24 cellular contexts compared by ENCODE assay signal in the genomic region with DNA sequence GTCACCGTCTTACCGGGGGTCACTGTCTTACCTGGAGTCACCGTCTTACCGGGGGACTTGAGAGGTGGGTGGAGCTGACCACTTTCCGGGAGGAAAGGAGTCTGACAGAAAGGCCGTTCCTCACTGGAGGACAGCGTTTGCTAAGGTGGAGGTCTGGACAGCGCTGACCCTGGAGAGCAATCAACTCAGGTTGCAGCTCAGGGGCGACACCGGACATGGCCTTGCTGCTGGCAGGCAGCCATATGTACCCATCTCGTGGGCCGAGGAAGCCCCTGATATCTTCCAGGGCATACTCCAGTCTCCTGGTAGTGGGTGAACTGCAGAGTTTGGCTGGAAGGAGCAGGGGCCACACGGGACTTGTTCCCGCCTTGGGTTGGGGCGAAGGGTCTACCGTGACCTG.
A peak's percentile ranks its signal among the peaks of the same experiment; 100 is the strongest.
DNase-seq lines count a peak whose midpoint lies in the region; ATAC-seq, FAIRE-seq and TF ChIP-seq lines count a peak whose summit lies in the region.
"Had no signal": no experiment of that assay in that cellular context is flagged by ENCODE, and none has a peak within 500 bp of the region (broad histone marks: within the 10 kb centered on the region; RNA-seq: fewer than 3 reads in every experiment).

No MANE protein-coding gene starts in this region.

- H3K9me3 ChIP-seq in H1 (ENCODE audit: insufficient read depth in 2 of 2, low read depth in 1 of 2, low read length in 1 of 2) = no peaks in the 10 kb centered on the region
- peaks cover 14% of the 10 kb centered on the region for H3K9me3 ChIP-seq in trophoblast cell (ENCODE audit: insufficient read depth, low read depth, low read length)
- no peaks in the 10 kb centered on the region for H3K9me3 ChIP-seq in spleen
- H3K9me3 ChIP-seq: BE2C, BLaER1 had no signal

- H2AFZ ChIP-seq in H1 (ENCODE audit: low read length) (no peak overlapping the region), trophoblast cell (ENCODE audit: insufficient read depth, low read length, poor library complexity) (no peak overlapping the region)

- TF ChIP-seq RAD21 in H1 (IDR thresholded peaks at IDR 0.05 in 1 of 2, conservative IDR thresholded peaks at IDR 0.05 in 1 of 2; ENCODE audit: low read depth in 2 of 2, low read length in 2 of 2) = no peak

- H3K4me3 ChIP-seq in H1 (ENCODE audit: extremely low read depth in 1 of 4, insufficient read depth in 2 of 4, low read depth in 3 of 4, low read length in 4 of 4) (no peak overlapping the region), trophoblast cell (ENCODE audit: low read depth, low read length) (peak overlapping the region; percentile 14), spleen (no peak overlapping the region)
- H3K4me3 ChIP-seq: BLaER1, GM12878 had no signal

- H3K14ac ChIP-seq in H1 (ENCODE audit: insufficient read length) (no peak overlapping the region), trophoblast cell (ENCODE audit: low read length) (no peak overlapping the region)

- no peak overlapping the region for H3K23ac ChIP-seq in H1 (ENCODE audit: insufficient read length)
- no peak overlapping the region for H3K23ac ChIP-seq in trophoblast cell (ENCODE audit: low read length)

- TF ChIP-seq POLR2A in H1 (IDR thresholded peaks at IDR 0.05; ENCODE audit: control extremely low read depth in 1 of 2, low read depth in 2 of 2, low read length in 2 of 2) = no peak
- TF ChIP-seq POLR2A in spleen (IDR thresholded peaks at IDR 0.05) = no peak

- FAIRE-seq in H1 (lab: Jason Lieb, UNC) = no peak
- FAIRE-seq: A204.1, GM12878, GM12892, GM18507 had no signal

- H4K5ac ChIP-seq in H1 (ENCODE audit: insufficient read length, low read depth, low read length) = no peak overlapping the region

- H3K23me2 ChIP-seq in H1 (ENCODE audit: low read depth, low read length) = no peaks in the 10 kb centered on the region; the same call in 1 of the 2 replicates

- no peak overlapping the region for H4K12ac ChIP-seq in trophoblast cell (ENCODE audit: low read depth, low read length)

- H2BK12ac ChIP-seq in H1 (ENCODE audit: low read depth, low read length) (no peak overlapping the region), trophoblast cell (ENCODE audit: low read length) (no peak overlapping the region)

- no peak overlapping the region for H2BK20ac ChIP-seq in H1 (ENCODE audit: low read length)

- POLR2A ChIA-PET in H1 (lab: Charles Lee; ENCODE audit: partially characterized antibody) = no interaction called here

- H3K27me3 ChIP-seq in H1 (replicated peaks in 1 of 4; ENCODE audit: control insufficient read depth in 3 of 4, extremely low read depth in 1 of 4, insufficient read depth in 3 of 4, low read length in 3 of 4) (no peaks in the 10 kb centered on the region), trophoblast cell (ENCODE audit: insufficient read depth, low read length) (no peaks in the 10 kb centered on the region), spleen (replicated peaks in 1 of 7) (peaks cover 0 to under 1% (median 0%) of the 10 kb centered on the region in 7 donors)
- H3K27me3 ChIP-seq: BE2C, BLaER1 had no signal

- H2BK5ac ChIP-seq in H1 (ENCODE audit: low read depth, low read length) (no peak overlapping the region), trophoblast cell (ENCODE audit: low read depth, low read length, poor library complexity) (no peak overlapping the region)

- no peak overlapping the region for H2BK120ac ChIP-seq in H1 (replicated peaks; ENCODE audit: low read depth, low read length)
- no peak overlapping the region for H2BK120ac ChIP-seq in trophoblast cell (ENCODE audit: insufficient read depth, low read length, poor library complexity)

- H3K36me3 ChIP-seq in H1 (ENCODE audit: control insufficient read depth in 2 of 4, insufficient read depth in 4 of 4, low read length in 3 of 4) = no peaks in the 10 kb centered on the region
- no peaks in the 10 kb centered on the region for H3K36me3 ChIP-seq in trophoblast cell (ENCODE audit: control insufficient read depth in 1 of 2, insufficient read depth in 2 of 2, low read length in 2 of 2)
- H3K36me3 ChIP-seq in spleen = no peaks in the 10 kb centered on the region
- H3K36me3 ChIP-seq: BE2C, BLaER1 had no signal

- H3K79me1 ChIP-seq in H1 (ENCODE audit: low read depth, low read length) (no peaks in the 10 kb centered on the region), trophoblast cell (ENCODE audit: low read length) (no peaks in the 10 kb centered on the region)

- H3K18ac ChIP-seq in H1 (ENCODE audit: extremely low read depth, low read length) (no peak overlapping the region), trophoblast cell (ENCODE audit: low read length) (no peak overlapping the region)

- CTCF ChIA-PET in H1 (lab: Charles Lee; ENCODE audit: partially characterized antibody) = interaction anchor here (1.2 kb wide), 1 partner anchor 17 kb away, joined by 4 read pairs; no protein-coding TSS in a partner anchor

- no peak for TF ChIP-seq EP300 in H1 (IDR thresholded peaks at IDR 0.05; ENCODE audit: borderline replicate concordance in 1 of 2, low read depth in 2 of 2, low read length in 2 of 2)

- H4K91ac ChIP-seq in H1 (replicated peaks; ENCODE audit: insufficient read length, low read length) = no peak overlapping the region
- no peak overlapping the region for H4K91ac ChIP-seq in trophoblast cell (ENCODE audit: low read depth, low read length)

- H4K8ac ChIP-seq in H1 (ENCODE audit: extremely low read depth, insufficient read depth, low read length) (no peak overlapping the region), trophoblast cell (ENCODE audit: low read depth, low read length) (no peak overlapping the region)

- H2AK5ac ChIP-seq in H1 (ENCODE audit: low read depth, low read length) (0 out of 2 replicates have a peak overlapping the region, but pooled peaks have one; percentile 65), trophoblast cell (ENCODE audit: low read length) (no peak overlapping the region)

- no peaks in the 10 kb centered on the region for H3K79me2 ChIP-seq in H1 (ENCODE audit: control insufficient read depth in 1 of 2, insufficient read depth in 2 of 2, low read length in 2 of 2)
- H3K79me2 ChIP-seq in trophoblast cell (ENCODE audit: control insufficient read depth, insufficient read depth, low read length, poor library complexity) = no peaks in the 10 kb centered on the region

- ATAC-seq in HG02885 (IDR thresholded peaks at IDR 0.05; ENCODE audit: poor library complexity, unreplicated experiment) = no peak
- ATAC-seq: GM12878 had no signal

- no peak for DNase-seq in H1 (ENCODE audit: low read depth in 1 of 2, low spot score in 2 of 2)
- peak; percentile 75 for DNase-seq in mesenteric fat pad (ENCODE audit: low spot score)
- no peak for DNase-seq in trophoblast cell
- peak; percentile 47 for DNase-seq in spleen
- DNase-seq in NCI-H226 = no peak
- DNase-seq in foreskin melanocyte = no peak
- no peak for DNase-seq in activated CD4-positive, alpha-beta T cell treated with anti-CD3 and anti-CD28 coated beads for 4 hours
- DNase-seq: 8988T; ACHN; BE2C; C1 segment of cervical spinal cord; CD4-positive, alpha-beta memory T cell; CD4-positive, CD25-positive, alpha-beta regulatory T cell; CD8-positive, alpha-beta memory T cell; COR-L47; DND-41; EL; GDM1 had no signal

- intact Hi-C loops in spleen (cut with DNase I; ENCODE audit: low total_unique reads) = no loop called here

- no peak overlapping the region for H3K56ac ChIP-seq in H1 (replicated peaks; ENCODE audit: insufficient read length, low read depth, low read length)

- H3K4me2 ChIP-seq in H1 (ENCODE audit: insufficient read depth in 1 of 2, low read depth in 2 of 2, low read length in 2 of 2) = no peak overlapping the region
- no peak overlapping the region for H3K4me2 ChIP-seq in trophoblast cell (ENCODE audit: low read length)
- H3K4me2 ChIP-seq: BLaER1 had no signal

- peaks cover 0 to 3% (median 0%) of the 10 kb centered on the region in 4 experiments; a peak in 1 of 7 replicates for H3K4me1 ChIP-seq in H1 (replicated peaks in 1 of 4; ENCODE audit: control insufficient read depth in 3 of 4, insufficient read depth in 4 of 4, low read length in 3 of 4)
- no peaks in the 10 kb centered on the region for H3K4me1 ChIP-seq in trophoblast cell (ENCODE audit: control insufficient read depth in 1 of 2, insufficient read depth in 2 of 2, low read length in 2 of 2)
- H3K4me1 ChIP-seq in spleen = no peaks in the 10 kb centered on the region
- H3K4me1 ChIP-seq: BLaER1 had no signal

- TF ChIP-seq CTCF in H1 (IDR thresholded peaks at IDR 0.05; ENCODE audit: control extremely low read depth in 1 of 3, insufficient read depth in 1 of 3, low read depth in 1 of 3, low read length in 3 of 3) (no peak), spleen (IDR thresholded peaks at IDR 0.05 in 8 of 11, conservative IDR thresholded peaks at IDR 0.05 in 3 of 11) (no peak)

- H3K9ac ChIP-seq in H1 (replicated peaks in 1 of 4; ENCODE audit: extremely low read depth in 1 of 4, low read depth in 3 of 4, low read length in 3 of 4) (no peak overlapping the region), trophoblast cell (ENCODE audit: low read length) (no peak overlapping the region)
- H3K9ac ChIP-seq: BLaER1 had no signal

- no peaks in the 10 kb centered on the region for H4K20me1 ChIP-seq in H1 (replicated peaks in 1 of 2; ENCODE audit: control insufficient read depth in 1 of 2, insufficient read depth in 2 of 2, low read length in 2 of 2)
- H4K20me1 ChIP-seq: BLaER1 had no signal

- no peak overlapping the region for H2BK15ac ChIP-seq in H1 (ENCODE audit: low read length)

- H3K4ac ChIP-seq in H1 (replicated peaks; ENCODE audit: insufficient read length, low read depth, low read length) = no peak overlapping the region
- H3K4ac ChIP-seq in trophoblast cell (ENCODE audit: low read depth, low read length) = no peak overlapping the region

- 91% methylated on average over 15 of the region's 16 CpGs; no CpG with 5 or more reads in 1 of the 2 experiments for WGBS in H1 (ENCODE audit: extremely low coverage in 1 of 2, insufficient coverage in 1 of 2, insufficient read length in 1 of 2, insufficient replicate concordance in 2 of 2, low coverage in 1 of 2, low lambda C conversion rate in 2 of 2, missing lambda C conversion rate in 1 of 2), 2 experiments
- no CpG with 5 or more reads among the region's 16 CpGs for WGBS in trophoblast cell (ENCODE audit: extremely low coverage, insufficient coverage, insufficient read length)
- WGBS in spleen, 5 donors = 86 to 95% (median 89%) methylated on average over 12 to 16 of the region's 16 CpGs

- H3K27ac ChIP-seq in H1 (ENCODE audit: low read depth, low read length) (no peak overlapping the region), trophoblast cell (ENCODE audit: low read depth, low read length) (no peak overlapping the region), spleen (no peak overlapping the region)
- H3K27ac ChIP-seq: BLaER1 had no signal

TF ChIP-seq in H1, 55 proteins besides CTCF, POLR2A, EP300 and RAD21 (continues in another document):
- TF ChIP-seq POLR2AphosphoS5 (IDR thresholded peaks at IDR 0.05; ENCODE audit: low read depth, low read length) = no peak
- TF ChIP-seq, protein P1, sequence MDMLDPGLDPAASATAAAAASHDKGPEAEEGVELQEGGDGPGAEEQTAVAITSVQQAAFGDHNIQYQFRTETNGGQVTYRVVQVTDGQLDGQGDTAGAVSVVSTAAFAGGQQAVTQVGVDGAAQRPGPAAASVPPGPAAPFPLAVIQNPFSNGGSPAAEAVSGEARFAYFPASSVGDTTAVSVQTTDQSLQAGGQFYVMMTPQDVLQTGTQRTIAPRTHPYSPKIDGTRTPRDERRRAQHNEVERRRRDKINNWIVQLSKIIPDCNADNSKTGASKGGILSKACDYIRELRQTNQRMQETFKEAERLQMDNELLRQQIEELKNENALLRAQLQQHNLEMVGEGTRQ (IDR thresholded peaks at IDR 0.05; ENCODE audit: low read length) = no peak

Comparison
In these comparisons a context has a peak if more than half of its experiments do, and no peak if none do; other contexts are left out.
1. DNase-seq: peak in mesenteric fat pad (single experiment) and spleen (single experiment); none in H1 (0 of 2), trophoblast cell (0 of 2), NCI-H226 (single experiment), foreskin melanocyte (single experiment) and activated CD4-positive, alpha-beta T cell treated with anti-CD3 and anti-CD28 coated beads for 4 hours (0 of 2).